ENCODE assay signal across 9 cellular contexts in genomic region chr2:100321881-100322820, GRCh38. TPM values are rescaled to one million over a fixed set of nuclear protein-coding genes. Genes with fewer than 3 reads are reported as not detected.
DNase-seq lines count a peak whose midpoint lies in the region; ATAC-seq and TF ChIP-seq lines count a peak whose summit lies in the region.
"Had no signal": no experiment of that assay in that cellular context is flagged by ENCODE, and none has a peak within 500 bp of the region (broad histone marks: within the 10 kb centered on the region; RNA-seq: fewer than 3 reads in every experiment).

LONRF2 (minus strand) TSS chr2:100322501; CDS start chr2:100322093, 408 bp downstream.

- H3K9me3 Mint-ChIP-seq in activated naive CD4-positive, alpha-beta T cell treated with anti-CD3 and anti-CD28 coated beads for 36 hours: peaks cover 11% of the 10 kb centered on the region

- H3K27me3 ChIP-seq in PC-3 (ENCODE audit: low read length): peaks cover 65% of the 10 kb centered on the region
- H3K27me3 ChIP-seq in endocrine pancreas (ENCODE audit: control insufficient read depth, insufficient read depth, low read length): no peaks in the 10 kb centered on the region
- peaks cover 0 to 15% (median 6%) of the 10 kb centered on the region in 4 donors for H3K27me3 ChIP-seq in upper lobe of left lung

- peaks cover 43% of the 10 kb centered on the region for H3K27me3 Mint-ChIP-seq in activated naive CD4-positive, alpha-beta T cell treated with anti-CD3 and anti-CD28 coated beads for 36 hours (ENCODE audit: low read depth)

- H3K9ac ChIP-seq in PC-3 (ENCODE audit: low read length): no peak within 1 kb of the TSS
- peak within 1 kb of the TSS; percentile 65 for H3K9ac ChIP-seq in endocrine pancreas (ENCODE audit: control insufficient read depth, insufficient read depth, low read length)

- peak within 1 kb of the TSS; percentile 83 for H3K4me2 ChIP-seq in PC-3 (ENCODE audit: low read length)

- peak within 1 kb of the TSS; percentile 78 for H2AFZ ChIP-seq in PC-3 (ENCODE audit: low read length)

- TF ChIP-seq POLR2A in upper lobe of left lung (IDR thresholded peaks at IDR 0.05): peak in 1 of 4 donors; percentile 5
- TF ChIP-seq POLR2A in GM18505 (IDR thresholded peaks at IDR 0.05; ENCODE audit: borderline replicate concordance, extremely low read depth, insufficient read depth, insufficient read length): no peak

- CTCF ChIA-PET in activated naive CD4-positive, alpha-beta T cell treated with anti-CD3 and anti-CD28 coated beads for 36 hours (lab: Charles Lee): interaction anchor here (0.6 to 1.5 kb wide), 2 partner anchors 60 to 751 kb away, joined by 4 read pairs; no protein-coding TSS in a partner anchor
- CTCF ChIA-PET in PC-3 (lab: Charles Lee): interaction anchor here (1.4 kb wide), 1 partner anchor 60 kb away, joined by 4 read pairs; no protein-coding TSS in a partner anchor

- H3K36me3 ChIP-seq in PC-3 (ENCODE audit: low read depth, low read length) (no peaks in the 10 kb centered on the region), endocrine pancreas (ENCODE audit: control insufficient read depth, insufficient read depth, low read length) (no peaks in the 10 kb centered on the region), upper lobe of left lung (no peaks in the 10 kb centered on the region)

- DNase-seq in activated naive CD4-positive, alpha-beta T cell treated with anti-CD3 and anti-CD28 coated beads for 36 hours: no peak
- DNase-seq in activated naive CD4-positive, alpha-beta T cell treated with anti-CD3 and anti-CD28 coated beads, Interleukin-2, amount 50 U/mL, for 16 hours: no peak
- DNase-seq in PC-3: peak; percentile 22
- peak; percentile 43 for DNase-seq in middle frontal gyrus (ENCODE audit: extremely low spot score, low spot score)
- peak in 1 of 2 donors; percentile 91 for DNase-seq in upper lobe of left lung
- DNase-seq in NCI-H446 (lab: John Stamatoyannopoulos, UW): no peak

- no peaks in the 10 kb centered on the region for H3F3A ChIP-seq in PC-3 (ENCODE audit: low read length, unreplicated experiment)

- no peak for TF ChIP-seq EP300 in upper lobe of left lung (IDR thresholded peaks at IDR 0.05)

- no peak for TF ChIP-seq CTCF in PC-3 (conservative IDR thresholded peaks at IDR 0.05; ENCODE audit: low read depth, low read length)
- no peak for TF ChIP-seq CTCF in upper lobe of left lung (IDR thresholded peaks at IDR 0.05)

- POLR2A ChIA-PET in PC-3 (lab: Charles Lee; ENCODE audit: unreplicated experiment): no interaction called here

- ATAC-seq in PC-3 (peak; percentile 36), upper lobe of left lung (ENCODE audit: low FRiP score in 2 of 2) (peak; percentile 63 to 90), GM18505 (IDR thresholded peaks at IDR 0.05; ENCODE audit: unreplicated experiment) (no peak)

- H3K79me2 ChIP-seq in PC-3 (ENCODE audit: low read length): no peaks in the 10 kb centered on the region

- H4K20me1 ChIP-seq in PC-3 (ENCODE audit: low read length): no peaks in the 10 kb centered on the region

- H3K27ac Mint-ChIP-seq in activated naive CD4-positive, alpha-beta T cell treated with anti-CD3 and anti-CD28 coated beads for 36 hours: no peak within 1 kb of the TSS
- H3K27ac Mint-ChIP-seq: activated naive CD4-positive, alpha-beta T cell treated with anti-CD3 and anti-CD28 coated beads, Interleukin-2, amount 50 U/mL, for 72 hours had no signal

- H3K27ac ChIP-seq in PC-3 (ENCODE audit: low read length): no peak within 1 kb of the TSS
- peak within 1 kb of the TSS in 2 of 4 donors; percentile 72 to 77 for H3K27ac ChIP-seq in upper lobe of left lung

- H3K9me2 ChIP-seq in PC-3 (replicated peaks; ENCODE audit: low read length): no peaks in the 10 kb centered on the region

- peak within 1 kb of the TSS; percentile 59 for H3K4me3 Mint-ChIP-seq in activated naive CD4-positive, alpha-beta T cell treated with anti-CD3 and anti-CD28 coated beads for 36 hours

- BruUV-seq in PC-3 (replicated peaks; lab: Mats Ljungman, UMichigan): no TSS peak

- H3K36me3 Mint-ChIP-seq in activated naive CD4-positive, alpha-beta T cell treated with anti-CD3 and anti-CD28 coated beads for 36 hours (ENCODE audit: low read depth): peaks cover 2% of the 10 kb centered on the region

- H3K4me1 ChIP-seq in PC-3 (ENCODE audit: insufficient read depth, low read length): no peaks in the 10 kb centered on the region; the same call in 1 of the 2 replicates
- peaks cover 25% of the 10 kb centered on the region for H3K4me1 ChIP-seq in endocrine pancreas (ENCODE audit: control insufficient read depth, insufficient read depth, low read length)
- peaks cover 10 to 20% (median 13%) of the 10 kb centered on the region in 4 donors for H3K4me1 ChIP-seq in upper lobe of left lung

- intact Hi-C loops in activated naive CD4-positive, alpha-beta T cell treated with anti-CD3 and anti-CD28 coated beads for 36 hours (cut with micrococcal nuclease): no loop called here
- intact Hi-C loops in PC-3 (cut with micrococcal nuclease): loop anchor here (5.0 kb wide), 1 partner anchor 40 kb away; no protein-coding TSS in a partner anchor

- H3K4me3 ChIP-seq in PC-3 (ENCODE audit: low read length) (peak within 1 kb of the TSS; percentile 68), endocrine pancreas (ENCODE audit: control insufficient read depth, insufficient read depth, low read length) (peak within 1 kb of the TSS; percentile 41), upper lobe of left lung (peak within 1 kb of the TSS; percentile 19 to 65 (median 61))

- H3K9me3 ChIP-seq in PC-3 (ENCODE audit: low read length): 0 out of 2 replicates have a peak, but pooled peaks cover 5% of the 10 kb centered on the region
- peaks cover 8% of the 10 kb centered on the region for H3K9me3 ChIP-seq in endocrine pancreas (ENCODE audit: control insufficient read depth, low read length)
- H3K9me3 ChIP-seq in upper lobe of left lung: peaks cover 0 to 11% (median 6%) of the 10 kb centered on the region in 4 donors

- WGBS in upper lobe of left lung, 2 donors: 6% methylated on average over 12 to 20 of the region's 110 CpGs

- peaks cover 2% of the 10 kb centered on the region for H3K4me1 Mint-ChIP-seq in activated naive CD4-positive, alpha-beta T cell treated with anti-CD3 and anti-CD28 coated beads for 36 hours (ENCODE audit: low read depth)

RNA-seq across cellular contexts. Expression of gene LONRF2, which starts in this region (rescaled TPM):
- total RNA-seq in activated naive CD4-positive, alpha-beta T cell treated with anti-CD3 and anti-CD28 coated beads for 36 hours: not detected
- total RNA-seq in PC-3 (2014; rRNA removed) (1.1 and 1.3 TPM in 2 replicates), upper lobe of left lung (1 to 10 TPM; 3.0 to 7.9 (median 4.2) TPM)

Comparison
In these comparisons a context has a peak if more than half of its experiments do, and no peak if none do; other contexts are left out.
1. DNase-seq: peak in PC-3 (single experiment) and middle frontal gyrus (single experiment); none in activated naive CD4-positive, alpha-beta T cell treated with anti-CD3 and anti-CD28 coated beads for 36 hours (single experiment), activated naive CD4-positive, alpha-beta T cell treated with anti-CD3 and anti-CD28 coated beads, Interleukin-2, amount 50 U/mL, for 16 hours (single experiment) and NCI-H446 (0 of 2).
2. Peak in every context shown above with its lines, with median percentiles within 50 percentile points of each other: H3K4me3 ChIP-seq.